Comparison of ENCODE assay signal across 19 cellular contexts in genomic region chr2:213067888-213068287, GRCh38.
DNase-seq lines count a peak whose midpoint lies in the region; ATAC-seq and TF ChIP-seq lines count a peak whose summit lies in the region.
"Had no signal": no experiment of that assay in that cellular context is flagged by ENCODE, and none has a peak within 500 bp of the region (broad histone marks: within the 10 kb centered on the region; RNA-seq: fewer than 3 reads in every experiment).

No MANE protein-coding gene starts in this region.

- H3K9me3 Mint-ChIP-seq in HFFc6, result no peaks in the 10 kb centered on the region
- H3K9me3 Mint-ChIP-seq: CD14-positive monocyte had no signal

- DNase-seq in EL, result peak; percentile 35
- DNase-seq in HFFc6, result peak; percentile 32
- no peak for DNase-seq in RWPE2 (ENCODE audit: low spot score)
- peak; percentile 3 for DNase-seq in epithelial cell of prostate (ENCODE audit: low read depth, low spot score)
- no peak for DNase-seq in HAP-1 (ENCODE audit: low spot score in 2 of 2)
- no peak for DNase-seq in NCI-H2227 treated with DMSO at 0.1 percent for 48 hours (lab: John Stamatoyannopoulos, UW)
- no peak for DNase-seq in left ventricle myocardium inferior
- DNase-seq in Kasumi-1 (lab: John Stamatoyannopoulos, UW), result no peak
- DNase-seq: COR-L47, MV-4-11, NCI-H1417 treated with DMSO at 0.1 percent for 48 hours, NCI-H2029 treated with DMSO at 0.1 percent for 48 hours, NCI-H2171 treated with DMSO at 0.1 percent for 48 hours, NCI-H82, Peyer's patch, Right ventricle myocardium superior, T-helper 1 cell had no signal

- peak overlapping the region; percentile 25; the same call in 1 of the 2 replicates for H3K27ac Mint-ChIP-seq in HFFc6
- H3K27ac Mint-ChIP-seq: CD14-positive monocyte had no signal

- H3K4me3 ChIP-seq in RWPE2 (ENCODE audit: severe bottlenecking), result no peak overlapping the region
- no peak overlapping the region for H3K4me3 ChIP-seq in HAP-1
- H3K4me3 ChIP-seq in left ventricle myocardium inferior, result no peak overlapping the region
- H3K4me3 ChIP-seq: Peyer's patch, SK-N-MC had no signal

- H3K27me3 ChIP-seq in RWPE2 (ENCODE audit: insufficient read depth, poor library complexity, severe bottlenecking) (no peaks in the 10 kb centered on the region), HAP-1 (ENCODE audit: low read depth) (peaks cover 3% of the 10 kb centered on the region; the same call in 1 of the 2 replicates), left ventricle myocardium inferior (ENCODE audit: low read depth) (no peaks in the 10 kb centered on the region)
- H3K27me3 ChIP-seq: Peyer's patch had no signal

- H3K4me1 ChIP-seq in RWPE2 (ENCODE audit: insufficient read depth, poor library complexity, severe bottlenecking), result peaks cover 17% of the 10 kb centered on the region
- no peaks in the 10 kb centered on the region for H3K4me1 ChIP-seq in HAP-1
- peaks cover 43% of the 10 kb centered on the region for H3K4me1 ChIP-seq in left ventricle myocardium inferior

- H3K9me3 ChIP-seq in RWPE2 (ENCODE audit: severe bottlenecking) (no peaks in the 10 kb centered on the region), HAP-1 (no peaks in the 10 kb centered on the region), left ventricle myocardium inferior (replicated peaks) (no peaks in the 10 kb centered on the region)
- H3K9me3 ChIP-seq: Peyer's patch had no signal

- TF ChIP-seq CTCF in HFFc6 (IDR thresholded peaks at IDR 0.05), result no peak
- no peak for TF ChIP-seq CTCF in RWPE2 (IDR thresholded peaks at IDR 0.05; ENCODE audit: poor library complexity, severe bottlenecking)
- TF ChIP-seq CTCF in left ventricle myocardium inferior (IDR thresholded peaks at IDR 0.05; ENCODE audit: borderline replicate concordance), result no peak

- H3K36me3 ChIP-seq in RWPE2 (ENCODE audit: low read depth) (no peaks in the 10 kb centered on the region), HAP-1 (replicated peaks) (no peaks in the 10 kb centered on the region), left ventricle myocardium inferior (no peaks in the 10 kb centered on the region)
- H3K36me3 ChIP-seq: Peyer's patch had no signal

- intact Hi-C loops in left ventricle myocardium inferior (cut with micrococcal nuclease), result no loop called here

- in situ Hi-C loops in HAP-1 (cut with MboI; ENCODE audit: low sequenced_read_pairs), result no loop called here

- H3K4me1 Mint-ChIP-seq in HFFc6 (ENCODE audit: low read depth), result peaks cover 80% of the 10 kb centered on the region

- H3K27ac ChIP-seq in RWPE2 (ENCODE audit: poor library complexity, severe bottlenecking) (no peak overlapping the region), epithelial cell of prostate (peak overlapping the region; percentile 29), left ventricle myocardium inferior (replicated peaks) (no peak overlapping the region)
- H3K27ac ChIP-seq: Peyer's patch, SK-N-MC had no signal

- H3K27me3 Mint-ChIP-seq in HFFc6 (ENCODE audit: insufficient read depth), result no peaks in the 10 kb centered on the region

- H3K36me3 Mint-ChIP-seq in HFFc6 (ENCODE audit: low read depth), result no peaks in the 10 kb centered on the region
- H3K36me3 Mint-ChIP-seq: CD14-positive monocyte had no signal

- ATAC-seq in RWPE2 (ENCODE audit: low read depth), result peak; percentile 81

- no peak overlapping the region for H3K4me3 Mint-ChIP-seq in HFFc6
- H3K4me3 Mint-ChIP-seq: CD14-positive monocyte had no signal

Comparison
In these comparisons a context has a peak if more than half of its experiments do, and no peak if none do; other contexts are left out.
1. DNase-seq: peak in EL (single experiment), HFFc6 (single experiment) and epithelial cell of prostate (single experiment); none in RWPE2 (single experiment), HAP-1 (0 of 2), NCI-H2227 treated with DMSO at 0.1 percent for 48 hours (single experiment), left ventricle myocardium inferior (single experiment) and Kasumi-1 (0 of 2).